23 cellular contexts compared by ENCODE assay signal in the genomic region with DNA sequence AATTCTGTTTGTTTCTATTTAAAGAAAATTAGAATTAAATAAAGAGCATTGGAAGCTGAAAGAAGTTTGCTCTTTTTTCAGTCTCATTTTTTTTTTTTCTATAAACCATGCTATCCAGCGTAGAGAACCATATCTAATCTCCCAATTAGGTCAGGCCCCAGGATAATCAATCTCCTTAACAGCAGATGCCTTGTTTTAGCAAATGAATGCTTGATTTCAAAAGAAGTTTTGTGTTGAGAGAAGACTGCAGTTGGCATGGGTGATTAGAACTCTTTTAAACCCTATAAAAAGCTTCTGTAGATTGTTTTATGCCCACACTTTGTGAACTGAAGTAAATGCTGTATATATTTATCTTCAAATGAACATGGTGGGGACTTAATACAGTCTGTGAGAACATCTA.
"Had no signal": no experiment of that assay in that cellular context is flagged by ENCODE, and none has a peak within 500 bp of the region (broad histone marks: within the 10 kb centered on the region; RNA-seq: fewer than 3 reads in every experiment).

No MANE protein-coding gene starts in this region.

- H3K36me3 Mint-ChIP-seq: naive thymus-derived CD8-positive, alpha-beta T cell; stimulated activated memory B cell treated with anti-CD40 and anti-IgM and Interleukin-4, amounts not matched to agents 10 μg/mL and 1 μg/mL and 100 μg/mL, for 72 hours had no signal

- H3K4me1 ChIP-seq: esophagus squamous epithelium, foreskin keratinocyte, prostate gland, right lobe of liver, spleen, tibial artery, upper lobe of left lung, uterus had no signal

- H3K4me3 Mint-ChIP-seq: dendritic cell treated with granulocyte-macrophage colony-stimulating factor and Interleukin-4, amounts not matched to agents 40 ng/mL and 50 ng/mL, for 4 days; effector memory CD8-positive, alpha-beta T cell; naive thymus-derived CD8-positive, alpha-beta T cell; stimulated activated memory B cell treated with anti-CD40 and anti-IgM and Interleukin-4, amounts not matched to agents 10 μg/mL and 1 μg/mL and 100 μg/mL, for 72 hours; stimulated activated naive CD8-positive, alpha-beta T cell treated with anti-CD3 and anti-CD28 coated beads, Interleukin-15, Interleukin-2, amounts not matched to agents 100 ng/mL and 50 ng/mL, for 24 hours had no signal

- H3K9me3 ChIP-seq: esophagus squamous epithelium, mucosa of descending colon, pancreas, prostate gland, right lobe of liver, spleen, tibial artery, upper lobe of left lung, uterus had no signal

- H3K27ac Mint-ChIP-seq: dendritic cell treated with granulocyte-macrophage colony-stimulating factor and Interleukin-4, amounts not matched to agents 40 ng/mL and 50 ng/mL, for 4 days; effector memory CD8-positive, alpha-beta T cell; naive thymus-derived CD8-positive, alpha-beta T cell; stimulated activated memory B cell treated with anti-CD40 and anti-IgM and Interleukin-4, amounts not matched to agents 10 μg/mL and 1 μg/mL and 100 μg/mL, for 72 hours; stimulated activated naive CD8-positive, alpha-beta T cell treated with anti-CD3 and anti-CD28 coated beads, Interleukin-15, Interleukin-2, amounts not matched to agents 100 ng/mL and 50 ng/mL, for 24 hours had no signal

- ATAC-seq: effector memory CD8-positive, alpha-beta T cell; foreskin keratinocyte; left colon; left ventricle myocardium superior; mucosa of descending colon; naive thymus-derived CD8-positive, alpha-beta T cell; pancreas; right lobe of liver; stimulated activated memory B cell treated with anti-CD40 and anti-IgM and Interleukin-4, amounts not matched to agents 10 μg/mL and 1 μg/mL and 100 μg/mL, for 72 hours had no signal

- H2AFZ ChIP-seq: hepatocyte had no signal

- H3K9me3 Mint-ChIP-seq: dendritic cell treated with granulocyte-macrophage colony-stimulating factor and Interleukin-4, amounts not matched to agents 40 ng/mL and 50 ng/mL, for 4 days; effector memory CD8-positive, alpha-beta T cell; stimulated activated memory B cell treated with anti-CD40 and anti-IgM and Interleukin-4, amounts not matched to agents 10 μg/mL and 1 μg/mL and 100 μg/mL, for 72 hours; stimulated activated naive CD8-positive, alpha-beta T cell treated with anti-CD3 and anti-CD28 coated beads, Interleukin-15, Interleukin-2, amounts not matched to agents 100 ng/mL and 50 ng/mL, for 24 hours had no signal

- H3K79me2 ChIP-seq: hepatocyte had no signal

- H3K27ac ChIP-seq: esophagus squamous epithelium, foreskin keratinocyte, hepatocyte, pancreas, prostate gland, right lobe of liver, spleen, tibial artery, upper lobe of left lung, uterus had no signal

- DNase-seq: effector memory CD8-positive, alpha-beta T cell; esophagus squamous epithelium; foreskin keratinocyte; head of caudate nucleus; left colon; left ventricle myocardium superior; mucosa of descending colon; naive thymus-derived CD8-positive, alpha-beta T cell; occipital lobe; pancreas; right lobe of liver; spleen; stimulated activated CD4-positive, alpha-beta T cell treated with anti-CD3 and anti-CD28 coated beads, Interleukin-15, amount 100 ng/mL, for 24 hours; stimulated activated CD4-positive, alpha-beta T cell treated with anti-CD3 and anti-CD28 coated beads, Interleukin-1b, Interleukin-23, amount 100 ng/mL, for 48 hours; stimulated activated CD4-positive, alpha-beta T cell treated with anti-CD3 and anti-CD28 coated beads, Interleukin-4, amount 100 ng/mL, for 24 hours; tibial artery; upper lobe of left lung; uterus had no signal

- H3K36me3 ChIP-seq: esophagus squamous epithelium, pancreas, prostate gland, right lobe of liver, spleen, tibial artery, upper lobe of left lung, uterus had no signal

- H3K27me3 Mint-ChIP-seq: stimulated activated memory B cell treated with anti-CD40 and anti-IgM and Interleukin-4, amounts not matched to agents 10 μg/mL and 1 μg/mL and 100 μg/mL, for 72 hours had no signal

- H3K4me1 Mint-ChIP-seq: naive thymus-derived CD8-positive, alpha-beta T cell; stimulated activated memory B cell treated with anti-CD40 and anti-IgM and Interleukin-4, amounts not matched to agents 10 μg/mL and 1 μg/mL and 100 μg/mL, for 72 hours had no signal

- H3K4me2 ChIP-seq: hepatocyte had no signal

- H3K27me3 ChIP-seq: esophagus squamous epithelium, foreskin keratinocyte, hepatocyte, pancreas, right lobe of liver, spleen, tibial artery, upper lobe of left lung, uterus had no signal

- H3K4me3 ChIP-seq: esophagus squamous epithelium, hepatocyte, mucosa of descending colon, pancreas, prostate gland, right lobe of liver, spleen, tibial artery, upper lobe of left lung, uterus had no signal
